27 cellular contexts compared by ENCODE assay signal in genomic region chr10:78772083-78772482, GRCh38.
A peak's percentile ranks its signal among the peaks of the same experiment; 100 is the strongest.
DNase-seq lines count a peak whose midpoint lies in the region; ATAC-seq and TF ChIP-seq lines count a peak whose summit lies in the region.
"Had no signal": no experiment of that assay in that cellular context is flagged by ENCODE, and none has a peak within 500 bp of the region (broad histone marks: within the 10 kb centered on the region; RNA-seq: fewer than 3 reads in every experiment).

No MANE protein-coding gene starts in this region.

- H3K36me3 ChIP-seq in heart left ventricle (no peaks in the 10 kb centered on the region), vagina (no peaks in the 10 kb centered on the region), PC-9 (ENCODE audit: low read depth) (no peaks in the 10 kb centered on the region)
- H3K36me3 ChIP-seq: left lung, Peyer's patch had no signal

- H3K9me2 ChIP-seq in PC-9 (ENCODE audit: insufficient read depth) = no peaks in the 10 kb centered on the region

- H4K20me1 ChIP-seq in PC-9 (ENCODE audit: insufficient read depth) = no peaks in the 10 kb centered on the region

- no peaks in the 10 kb centered on the region for H3K27me3 ChIP-seq in heart left ventricle
- no peaks in the 10 kb centered on the region for H3K27me3 ChIP-seq in vagina
- no peaks in the 10 kb centered on the region for H3K27me3 ChIP-seq in PC-9 (ENCODE audit: insufficient read depth, low read depth)
- H3K27me3 ChIP-seq: left lung, Peyer's patch had no signal

- H3K27ac Mint-ChIP-seq in glutamatergic neuron (ENCODE audit: unreplicated experiment) (no peak overlapping the region), natural killer cell (no peak overlapping the region)
- H3K27ac Mint-ChIP-seq in activated naive CD4-positive, alpha-beta T cell treated with anti-CD3 and anti-CD28 coated beads for 36 hours = no peak overlapping the region
- H3K27ac Mint-ChIP-seq: activated naive CD8-positive, alpha-beta T cell; CD4-positive, alpha-beta memory T cell; stimulated activated naive B cell treated with anti-CD40 and anti-IgM and Interleukin-4, amounts not matched to agents 10 μg/mL and 1 μg/mL and 100 μg/mL, for 72 hours had no signal

- no peaks in the 10 kb centered on the region for H3K9me3 Mint-ChIP-seq in glutamatergic neuron (ENCODE audit: unreplicated experiment)
- no peaks in the 10 kb centered on the region for H3K9me3 Mint-ChIP-seq in activated naive CD4-positive, alpha-beta T cell treated with anti-CD3 and anti-CD28 coated beads for 36 hours
- H3K9me3 Mint-ChIP-seq in natural killer cell = no peaks in the 10 kb centered on the region
- H3K9me3 Mint-ChIP-seq: CD4-positive, alpha-beta memory T cell; stimulated activated naive B cell treated with anti-CD40 and anti-IgM and Interleukin-4, amounts not matched to agents 10 μg/mL and 1 μg/mL and 100 μg/mL, for 72 hours had no signal

- ATAC-seq in heart left ventricle (no peak), left cardiac atrium (no peak), natural killer cell (no peak)
- ATAC-seq: left lung; stimulated activated naive B cell treated with anti-CD40 and anti-IgM and Interleukin-4, amounts not matched to agents 10 μg/mL and 1 μg/mL and 100 μg/mL, for 72 hours had no signal

- H3K36me3 Mint-ChIP-seq in glutamatergic neuron (ENCODE audit: unreplicated experiment) (no peaks in the 10 kb centered on the region), natural killer cell (no peaks in the 10 kb centered on the region)
- H3K36me3 Mint-ChIP-seq in activated naive CD4-positive, alpha-beta T cell treated with anti-CD3 and anti-CD28 coated beads for 36 hours (ENCODE audit: low read depth) = no peaks in the 10 kb centered on the region
- H3K36me3 Mint-ChIP-seq: activated naive CD8-positive, alpha-beta T cell; CD4-positive, alpha-beta memory T cell; stimulated activated naive B cell treated with anti-CD40 and anti-IgM and Interleukin-4, amounts not matched to agents 10 μg/mL and 1 μg/mL and 100 μg/mL, for 72 hours had no signal

- TF ChIP-seq POLR2A in heart left ventricle (IDR thresholded peaks at IDR 0.05) = no peak
- no peak for TF ChIP-seq POLR2A in vagina (IDR thresholded peaks at IDR 0.05)

- H3K27ac ChIP-seq in heart left ventricle = peak overlapping the region in 7 of 12 donors; percentile 17 to 69 (median 56)
- H3K27ac ChIP-seq in vagina = peak overlapping the region; percentile 69
- no peak overlapping the region for H3K27ac ChIP-seq in PC-9
- H3K27ac ChIP-seq: A549, HL-60, KMS-11, VCaP had no signal

- POLR2A ChIA-PET in PC-9 (lab: Charles Lee; ENCODE audit: unreplicated experiment) = interaction anchor here (0.7 kb wide), 1 partner anchor 370 kb away, joined by 7 read pairs; no protein-coding TSS in a partner anchor

- DNase-seq in heart left ventricle = peak in 1 of 5 donors; percentile 14
- no peak for DNase-seq in left cardiac atrium
- DNase-seq in glutamatergic neuron = no peak
- DNase-seq in posterior vena cava (ENCODE audit: low spot score) = peak; percentile 70
- DNase-seq in vagina (ENCODE audit: extremely low spot score in 2 of 2) = no peak
- DNase-seq in PC-9 = no peak
- DNase-seq in activated naive CD4-positive, alpha-beta T cell treated with anti-CD3 and anti-CD28 coated beads for 36 hours = no peak
- no peak for DNase-seq in natural killer cell
- DNase-seq: activated CD4-positive, alpha-beta T cell treated with anti-CD3 and anti-CD28 coated beads for 4 hours; activated T-cell treated with anti-CD3 and anti-CD28 coated beads for 4 hours; AML-193; CD4-positive, alpha-beta memory T cell; GOT3; left lung; MM.1S; NCI-H1105 treated with DMSO at 0.1 percent for 48 hours; NCI-H2029; NCI-H524 treated with DMSO at 0.1 percent for 48 hours; nucleus accumbens; Peyer's patch; stimulated activated naive B cell treated with anti-CD40 and anti-IgM and Interleukin-4, amounts not matched to agents 10 μg/mL and 1 μg/mL and 100 μg/mL, for 72 hours; T1000 had no signal

- H3K4me3 Mint-ChIP-seq in glutamatergic neuron (ENCODE audit: unreplicated experiment) (no peak overlapping the region), natural killer cell (no peak overlapping the region)
- H3K4me3 Mint-ChIP-seq in activated naive CD4-positive, alpha-beta T cell treated with anti-CD3 and anti-CD28 coated beads for 36 hours = no peak overlapping the region
- H3K4me3 Mint-ChIP-seq: activated naive CD8-positive, alpha-beta T cell; CD4-positive, alpha-beta memory T cell; stimulated activated naive B cell treated with anti-CD40 and anti-IgM and Interleukin-4, amounts not matched to agents 10 μg/mL and 1 μg/mL and 100 μg/mL, for 72 hours had no signal

- TF ChIP-seq CTCF in heart left ventricle (IDR thresholded peaks at IDR 0.05) = no peak
- TF ChIP-seq CTCF in glutamatergic neuron (IDR thresholded peaks at IDR 0.05; ENCODE audit: partially characterized antibody, unreplicated experiment) = peak; percentile 31
- no peak for TF ChIP-seq CTCF in vagina (IDR thresholded peaks at IDR 0.05)
- no peak for TF ChIP-seq CTCF in PC-9 (conservative IDR thresholded peaks at IDR 0.05)
- no peak for TF ChIP-seq CTCF in natural killer cell (IDR thresholded peaks at IDR 0.05)

- H3K4me3 ChIP-seq in heart left ventricle (no peak overlapping the region), vagina (no peak overlapping the region), PC-9 (no peak overlapping the region)
- H3K4me3 ChIP-seq: A549, left lung, Peyer's patch had no signal

- no peak overlapping the region for H2AFZ ChIP-seq in PC-9

- no peaks in the 10 kb centered on the region for H3K79me2 ChIP-seq in PC-9 (ENCODE audit: low read depth)

- H3K4me1 ChIP-seq in heart left ventricle (peaks cover 0 to 44% (median 8%) of the 10 kb centered on the region in 12 donors), vagina (peaks cover 27% of the 10 kb centered on the region), PC-9 (replicated peaks; ENCODE audit: insufficient read depth) (no peaks in the 10 kb centered on the region)

- 75 to 88% (median 81%) methylated on average over 5 to 6 of the region's 6 CpGs for WGBS in heart left ventricle, 4 donors

- peaks cover 6% of the 10 kb centered on the region for H3K27me3 Mint-ChIP-seq in glutamatergic neuron (ENCODE audit: unreplicated experiment)
- no peaks in the 10 kb centered on the region for H3K27me3 Mint-ChIP-seq in activated naive CD4-positive, alpha-beta T cell treated with anti-CD3 and anti-CD28 coated beads for 36 hours (ENCODE audit: low read depth)
- no peaks in the 10 kb centered on the region for H3K27me3 Mint-ChIP-seq in natural killer cell (ENCODE audit: low read depth in 2 of 2)
- H3K27me3 Mint-ChIP-seq: activated naive CD8-positive, alpha-beta T cell had no signal

- CTCF ChIA-PET in PC-9 (lab: Charles Lee) = no interaction called here
- CTCF ChIA-PET in activated naive CD4-positive, alpha-beta T cell treated with anti-CD3 and anti-CD28 coated beads for 36 hours (lab: Charles Lee) = no interaction called here

- H3K4me1 Mint-ChIP-seq in glutamatergic neuron (ENCODE audit: low read depth, unreplicated experiment) (no peaks in the 10 kb centered on the region), natural killer cell (no peaks in the 10 kb centered on the region)
- H3K4me1 Mint-ChIP-seq in activated naive CD4-positive, alpha-beta T cell treated with anti-CD3 and anti-CD28 coated beads for 36 hours (ENCODE audit: low read depth) = no peaks in the 10 kb centered on the region
- H3K4me1 Mint-ChIP-seq: CD4-positive, alpha-beta memory T cell; stimulated activated naive B cell treated with anti-CD40 and anti-IgM and Interleukin-4, amounts not matched to agents 10 μg/mL and 1 μg/mL and 100 μg/mL, for 72 hours had no signal

- H3K9me3 ChIP-seq in heart left ventricle (no peaks in the 10 kb centered on the region), vagina (no peaks in the 10 kb centered on the region), PC-9 (ENCODE audit: insufficient read depth, low read depth) (no peaks in the 10 kb centered on the region)
- H3K9me3 ChIP-seq: A549, left lung, Peyer's patch had no signal

- H3K4me2 ChIP-seq in PC-9 = no peak overlapping the region
- H3K4me2 ChIP-seq: A549, KMS-11 had no signal

- intact Hi-C loops in heart left ventricle (cut with DNase I) = loop anchor here in 1 of 10 donors (10.0 kb wide), 1 partner anchor 467 kb away; no protein-coding TSS in a partner anchor
- intact Hi-C loops in left cardiac atrium (cut with DNase I) = no loop called here
- intact Hi-C loops in posterior vena cava (cut with DNase I) = no loop called here
- intact Hi-C loops in vagina (cut with DNase I) = no loop called here
- intact Hi-C loops in PC-9 (cut with micrococcal nuclease; ENCODE audit: unreplicated experiment) = no loop called here
- intact Hi-C loops in activated naive CD4-positive, alpha-beta T cell treated with anti-CD3 and anti-CD28 coated beads for 36 hours (cut with micrococcal nuclease) = no loop called here
- intact Hi-C loops in natural killer cell (cut with micrococcal nuclease) = no loop called here

- H3F3A ChIP-seq in PC-9 (ENCODE audit: insufficient read depth, low read depth) = no peaks in the 10 kb centered on the region

- BruUV-seq in PC-9 (replicated peaks; lab: Mats Ljungman, UMichigan) = no TSS peak
